ENCODE assay signal across 8 cellular contexts in genomic region chr14:104826197-104826857, GRCh38. TPM values are rescaled to one million over a fixed set of nuclear protein-coding genes. Genes with fewer than 3 reads are reported as not detected.
DNase-seq lines count a peak whose midpoint lies in the region; ATAC-seq and TF ChIP-seq lines count a peak whose summit lies in the region.

No MANE protein-coding gene starts in this region.

- H3K27me3 ChIP-seq in dorsolateral prefrontal cortex = no peaks in the 10 kb centered on the region
- H3K27me3 ChIP-seq in lower lobe of right lung (ENCODE audit: low read depth) = no peaks in the 10 kb centered on the region

- peaks cover 24% of the 10 kb centered on the region for H3K4me1 ChIP-seq in lower lobe of right lung

- TF ChIP-seq CTCF in dorsolateral prefrontal cortex (IDR thresholded peaks at IDR 0.05 in 54 of 56, conservative IDR thresholded peaks at IDR 0.05 in 2 of 56; ENCODE audit: low read depth in 1 of 56, partially characterized antibody in 56 of 56) (peak; percentile 42 to 94 (median 78)), lower lobe of right lung (IDR thresholded peaks at IDR 0.05) (peak; percentile 69)

- H3K27ac ChIP-seq in dorsolateral prefrontal cortex (peak overlapping the region in 21 of 59 donors; percentile 9 to 84 (median 54)), lower lobe of right lung (peak overlapping the region; percentile 25)

- H3K4me3 ChIP-seq in dorsolateral prefrontal cortex = peak overlapping the region; percentile 37 to 89 (median 69)
- peak overlapping the region; percentile 72 for H3K4me3 ChIP-seq in lower lobe of right lung

- H3K36me3 ChIP-seq in lower lobe of right lung = no peaks in the 10 kb centered on the region

- peak; percentile 85 for ATAC-seq in HG03432 (IDR thresholded peaks at IDR 0.05; ENCODE audit: unreplicated experiment)
- ATAC-seq in lower lobe of right lung = peak; percentile 95 to 97

- H3K9me3 ChIP-seq in lower lobe of right lung = no peaks in the 10 kb centered on the region

- DNase-seq in SIG-M5 treated with dmso at 0.1 percent for 504 hours (lab: John Stamatoyannopoulos, UW; ENCODE audit: unreplicated experiment) = peak; percentile 53
- no peak for DNase-seq in SIG-M5 (lab: John Stamatoyannopoulos, UW)
- peak; percentile 95 for DNase-seq in NCI-H69 (lab: John Stamatoyannopoulos, UW)
- DNase-seq in activated CD4-positive, alpha-beta T cell treated with anti-CD3 and anti-CD28 coated beads, Interleukin-2, amount 50 U/mL, for 4 hours = peak; percentile 92 to 94
- peak; percentile 67 to 94 (median 82) for DNase-seq in dorsolateral prefrontal cortex
- peak; percentile 93 for DNase-seq in lower lobe of right lung
- DNase-seq in stimulated activated CD4-positive, alpha-beta T cell treated with anti-CD3 and anti-CD28 coated beads, TNF-alpha, amount 100 ng/mL, for 1 hour (ENCODE audit: low read depth in 3 of 3, low spot score in 1 of 3) = peak; percentile 86 to 98 (median 91)

- intact Hi-C loops in dorsolateral prefrontal cortex (cut with DNase I) (loop anchor here (1.0 to 2.0 kb wide), 2 partner anchors 57 to 58 kb away; no protein-coding TSS in a partner anchor), lower lobe of right lung (cut with DNase I) (no loop called here)

RNA-seq across cellular contexts. Expression of gene ZBTB42, which starts 25.4 kb away (rescaled TPM):
- total RNA-seq in dorsolateral prefrontal cortex (1 to 10 TPM in 49 of 120 experiments, under 1 TPM in 71; 0.32 to 3.2 (median 0.91) TPM), lower lobe of right lung (13.1 TPM)

RNA-seq across cellular contexts. Expression of gene AKT1, which starts 30.8 kb away (rescaled TPM):
- 100 to 1,000 TPM in 5 of 120 experiments, 10 to 100 TPM in 115; 63.1 to 111 (median 79.7) TPM for total RNA-seq in dorsolateral prefrontal cortex
- total RNA-seq in lower lobe of right lung = 154 TPM

RNA-seq across cellular contexts. Expression of gene CEP170B, which starts 38.7 kb away (rescaled TPM):
- 100 to 1,000 TPM in 41 of 120 experiments, 10 to 100 TPM in 79; 36.0 to 131 (median 93.9) TPM for total RNA-seq in dorsolateral prefrontal cortex
- 24.7 TPM for total RNA-seq in lower lobe of right lung
